Comparison of ENCODE assay signal across 1 cellular context in genomic region chr2:195520671-195521155, GRCh38.
TF ChIP-seq lines count a peak whose summit lies in the region.

No MANE protein-coding gene starts in this region.

TF ChIP-seq in A549, 52 proteins besides CTCF, POLR2A, EP300 and RAD21 (continued from another document):
- TF ChIP-seq SREBF2 (IDR thresholded peaks at IDR 0.05), result no peak
- peak; percentile 65 for TF ChIP-seq MAX (IDR thresholded peaks at IDR 0.05)
- TF ChIP-seq BHLHE40 (IDR thresholded peaks at IDR 0.05; ENCODE audit: low read depth, low read length), result no peak
- TF ChIP-seq BCL3 (IDR thresholded peaks at IDR 0.05), result peak; percentile 93
- TF ChIP-seq HOXA7 (CRISPR knock-in tag; IDR thresholded peaks at IDR 0.05), result no peak
- peak; percentile 54; the same call in 1 of the 2 replicates for TF ChIP-seq FOSL2 (IDR thresholded peaks at IDR 0.05)
- peak; percentile 83 for TF ChIP-seq FOSL2 (CRISPR knock-in tag; IDR thresholded peaks at IDR 0.05)
- TF ChIP-seq GATA3 (IDR thresholded peaks at IDR 0.05; ENCODE audit: borderline replicate concordance), result peak; percentile 98
- no peak for TF ChIP-seq E2F6 (IDR thresholded peaks at IDR 0.05; ENCODE audit: borderline replicate concordance, low read depth)
- TF ChIP-seq ELK1 (IDR thresholded peaks at IDR 0.05; ENCODE audit: low read depth, low read length), result no peak
- TF ChIP-seq NFE2L2 (conservative IDR thresholded peaks at IDR 0.05; ENCODE audit: low read length), result no peak
- no peak for TF ChIP-seq RCOR1 (IDR thresholded peaks at IDR 0.05; ENCODE audit: low read depth, low read length)
- peak; percentile 88 for TF ChIP-seq JUNB (IDR thresholded peaks at IDR 0.05)
- TF ChIP-seq MAZ (IDR thresholded peaks at IDR 0.05; ENCODE audit: borderline replicate concordance, low read depth, low read length), result no peak
- TF ChIP-seq SMC3 (IDR thresholded peaks at IDR 0.05), result peak; percentile 84
- no peak for TF ChIP-seq PHF8 (IDR thresholded peaks at IDR 0.05; ENCODE audit: borderline replicate concordance, low read depth)
